In genomic region chr13:29465741-29466293, GRCh38 we compare ENCODE assay signal across 12 cellular contexts.
DNase-seq lines count a peak whose midpoint lies in the region; ATAC-seq and TF ChIP-seq lines count a peak whose summit lies in the region.
"Had no signal": no experiment of that assay in that cellular context is flagged by ENCODE, and none has a peak within 500 bp of the region (broad histone marks: within the 10 kb centered on the region; RNA-seq: fewer than 3 reads in every experiment).

No MANE protein-coding gene starts in this region.

- CTCF ChIA-PET in WTC11 (lab: Charles Lee), result interaction anchor here (1.7 to 3.2 kb wide), 2 partner anchors 11 to 248 kb away, joined by 5 to 13 read pairs; no protein-coding TSS in a partner anchor

- H3K4me1 Mint-ChIP-seq in WTC11, result no peaks in the 10 kb centered on the region
- H3K4me1 Mint-ChIP-seq: activated naive CD4-positive, alpha-beta T cell treated with anti-CD3 and anti-CD28 coated beads, Interleukin-2, amount 50 U/mL, for 24 hours had no signal

- TF ChIP-seq CTCF in WTC11 (IDR thresholded peaks at IDR 0.05), result no peak

- H3K4me1 ChIP-seq in skeletal muscle satellite cell (ENCODE audit: control insufficient read depth, insufficient read depth, low read length), result peaks cover 9% of the 10 kb centered on the region

- intact Hi-C loops in Right ventricle myocardium superior (cut with DNase I), result no loop called here

- H3K4me3 Mint-ChIP-seq in WTC11, result no peak overlapping the region
- H3K4me3 Mint-ChIP-seq: activated naive CD4-positive, alpha-beta T cell treated with anti-CD3 and anti-CD28 coated beads, Interleukin-2, amount 50 U/mL, for 24 hours; stimulated activated naive CD8-positive, alpha-beta T cell treated with anti-CD3 and anti-CD28 coated beads, Interleukin-15, Interleukin-2, amounts not matched to agents 100 ng/mL and 50 ng/mL, for 24 hours had no signal

- peak; percentile 38 for ATAC-seq in WTC11
- ATAC-seq in Right ventricle myocardium superior (ENCODE audit: poor library complexity), result peak; percentile 66
- no peak for ATAC-seq in HG03432 (IDR thresholded peaks at IDR 0.05; ENCODE audit: unreplicated experiment)
- no peak for ATAC-seq in GM19324 (IDR thresholded peaks at IDR 0.05; ENCODE audit: low FRiP score, unreplicated experiment)

- no peaks in the 10 kb centered on the region for H3K36me3 Mint-ChIP-seq in WTC11
- H3K36me3 Mint-ChIP-seq: activated naive CD4-positive, alpha-beta T cell treated with anti-CD3 and anti-CD28 coated beads, Interleukin-2, amount 50 U/mL, for 24 hours had no signal

- H3K9ac ChIP-seq in skeletal muscle satellite cell (ENCODE audit: low read depth, low read length), result no peak overlapping the region

- DNase-seq in HCEC 1CT (peak; percentile 36), WTC11 (ENCODE audit: low spot score) (no peak), Right ventricle myocardium superior (peak; percentile 74), NCI-H2081 (lab: John Stamatoyannopoulos, UW) (no peak)
- DNase-seq: activated CD4-positive, alpha-beta T cell treated with anti-CD3 and anti-CD28 coated beads for 48 hours; NCI-H1694 treated with DMSO at 0.1 percent for 48 hours; small intestine had no signal

- POLR2A ChIA-PET in WTC11 (lab: Charles Lee), result no interaction called here

- H3K27ac Mint-ChIP-seq in WTC11, result no peak overlapping the region
- H3K27ac Mint-ChIP-seq: activated naive CD4-positive, alpha-beta T cell treated with anti-CD3 and anti-CD28 coated beads, Interleukin-2, amount 50 U/mL, for 24 hours; stimulated activated naive CD8-positive, alpha-beta T cell treated with anti-CD3 and anti-CD28 coated beads, Interleukin-15, Interleukin-2, amounts not matched to agents 100 ng/mL and 50 ng/mL, for 24 hours had no signal

- H3K27me3 ChIP-seq in skeletal muscle satellite cell (ENCODE audit: control insufficient read depth, insufficient read depth, low read length), result peaks cover 35% of the 10 kb centered on the region

- H3K4me2 ChIP-seq in skeletal muscle satellite cell (ENCODE audit: low read length), result peak overlapping the region; percentile 11

- no peak overlapping the region for H3K4me3 ChIP-seq in skeletal muscle satellite cell (ENCODE audit: low read length)

- H3K36me3 ChIP-seq in skeletal muscle satellite cell (ENCODE audit: insufficient read depth, low read length), result no peaks in the 10 kb centered on the region

- no peaks in the 10 kb centered on the region for H3K9me3 ChIP-seq in skeletal muscle satellite cell (replicated peaks; ENCODE audit: low read length)

- H3K27me3 Mint-ChIP-seq in WTC11 (ENCODE audit: low read depth), result no peaks in the 10 kb centered on the region; the same call in 1 of the 2 replicates
- H3K27me3 Mint-ChIP-seq: stimulated activated naive CD8-positive, alpha-beta T cell treated with anti-CD3 and anti-CD28 coated beads, Interleukin-15, Interleukin-2, amounts not matched to agents 100 ng/mL and 50 ng/mL, for 24 hours had no signal

- H3K9me3 Mint-ChIP-seq in WTC11, result 0 out of 2 replicates have a peak, but pooled peaks cover 2% of the 10 kb centered on the region
- H3K9me3 Mint-ChIP-seq: activated naive CD4-positive, alpha-beta T cell treated with anti-CD3 and anti-CD28 coated beads, Interleukin-2, amount 50 U/mL, for 24 hours; stimulated activated naive CD8-positive, alpha-beta T cell treated with anti-CD3 and anti-CD28 coated beads, Interleukin-15, Interleukin-2, amounts not matched to agents 100 ng/mL and 50 ng/mL, for 24 hours had no signal

TF ChIP-seq in WTC11, 78 proteins besides CTCF, POLR2A, EP300 and RAD21:
- TF ChIP-seq RORB (CRISPR knock-in tag; IDR thresholded peaks at IDR 0.05), result no peak
- TF ChIP-seq, protein P1, sequence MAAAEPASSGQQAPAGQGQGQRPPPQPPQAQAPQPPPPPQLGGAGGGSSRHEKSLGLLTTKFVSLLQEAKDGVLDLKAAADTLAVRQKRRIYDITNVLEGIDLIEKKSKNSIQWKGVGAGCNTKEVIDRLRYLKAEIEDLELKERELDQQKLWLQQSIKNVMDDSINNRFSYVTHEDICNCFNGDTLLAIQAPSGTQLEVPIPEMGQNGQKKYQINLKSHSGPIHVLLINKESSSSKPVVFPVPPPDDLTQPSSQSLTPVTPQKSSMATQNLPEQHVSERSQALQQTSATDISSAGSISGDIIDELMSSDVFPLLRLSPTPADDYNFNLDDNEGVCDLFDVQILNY (CRISPR knock-in tag; IDR thresholded peaks at IDR 0.05), result no peak
- TF ChIP-seq ZBTB21 (CRISPR knock-in tag; IDR thresholded peaks at IDR 0.05; ENCODE audit: borderline replicate concordance), result no peak
- no peak for TF ChIP-seq FOXK1 (CRISPR knock-in tag; IDR thresholded peaks at IDR 0.05)
- no peak for TF ChIP-seq GRHL2 (CRISPR knock-in tag; IDR thresholded peaks at IDR 0.05; ENCODE audit: insufficient replicate concordance, severe bottlenecking)
- TF ChIP-seq MYBL2 (CRISPR knock-in tag; IDR thresholded peaks at IDR 0.05), result no peak
- TF ChIP-seq EMX1 (CRISPR knock-in tag; IDR thresholded peaks at IDR 0.05), result no peak

Comparison
In these comparisons a context has a peak if more than half of its experiments do, and no peak if none do; other contexts are left out.
1. DNase-seq: peak in HCEC 1CT (single experiment) and Right ventricle myocardium superior (single experiment); none in WTC11 (single experiment) and NCI-H2081 (0 of 2).
2. ATAC-seq: peak in WTC11 (single experiment) and Right ventricle myocardium superior (single experiment); none in HG03432 (single experiment) and GM19324 (single experiment).